Comparison of ENCODE assay signal across 18 cellular contexts in the genomic region with DNA sequence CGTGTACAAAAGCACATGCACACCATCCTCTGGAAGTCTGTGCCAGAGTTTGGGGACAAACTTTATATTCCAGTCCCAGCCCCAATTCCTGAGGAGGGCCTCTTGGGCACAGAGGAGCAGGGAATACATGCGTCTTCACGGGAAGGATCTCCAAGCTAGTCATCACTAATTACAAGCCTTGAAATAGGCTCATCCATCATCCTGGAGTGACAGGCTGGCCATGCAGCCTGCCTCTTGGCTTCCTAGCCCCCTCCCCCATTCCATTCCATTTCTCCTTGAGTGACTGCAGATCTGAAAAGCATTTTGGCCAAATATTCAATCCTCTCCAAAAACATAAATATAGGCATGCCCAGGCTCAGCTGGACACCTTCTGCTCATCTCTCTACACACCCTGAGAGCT. TPM values are rescaled to one million over a fixed set of nuclear protein-coding genes. Genes with fewer than 3 reads are reported as not detected.
"Had no signal": no experiment of that assay in that cellular context is flagged by ENCODE, and none has a peak within 500 bp of the region (broad histone marks: within the 10 kb centered on the region; RNA-seq: fewer than 3 reads in every experiment).

No MANE protein-coding gene starts in this region.

- H3K27me3 ChIP-seq: hepatocyte, neutrophil, transverse colon had no signal

- H2AFZ ChIP-seq: hepatocyte had no signal

- H3K4me1 ChIP-seq: transverse colon had no signal

- FAIRE-seq: colon, endothelial cell of umbilical vein, kidney had no signal

- H3K4me3 ChIP-seq: hepatocyte, thoracic aorta, transverse colon had no signal

- H3K27ac ChIP-seq: hepatocyte, neutrophil, thoracic aorta, transverse colon had no signal

- H3K79me2 ChIP-seq: hepatocyte had no signal

- DNase-seq: erythroblast; foreskin melanocyte; head of caudate nucleus; kidney; left cardiac atrium; naive thymus-derived CD4-positive, alpha-beta T cell; stimulated activated CD4-positive, alpha-beta T cell treated with anti-CD3 and anti-CD28 coated beads, Interleukin-2, amount 100 ng/mL, for 24 hours; stimulated activated CD4-positive, alpha-beta T cell treated with anti-CD3 and anti-CD28 coated beads, Interleukin-4, amount 100 ng/mL, for 4 hours; stimulated activated naive B cell treated with anti-CD40 and anti-IgM and Interleukin-4, amounts not matched to agents 10 μg/mL and 1 μg/mL and 100 μg/mL, for 72 hours; stimulated activated naive CD8-positive, alpha-beta T cell treated with anti-CD3 and anti-CD28 coated beads, Interleukin-15, amount 100 ng/mL, for 72 hours; transverse colon had no signal

- ATAC-seq: left cardiac atrium; naive thymus-derived CD4-positive, alpha-beta T cell; sciatic nerve; stimulated activated naive B cell treated with anti-CD40 and anti-IgM and Interleukin-4, amounts not matched to agents 10 μg/mL and 1 μg/mL and 100 μg/mL, for 72 hours; stimulated activated naive CD8-positive, alpha-beta T cell treated with anti-CD3 and anti-CD28 coated beads, Interleukin-15, amount 100 ng/mL, for 72 hours had no signal

- H3K9me3 ChIP-seq: neutrophil, thoracic aorta had no signal

- H3K36me3 ChIP-seq: neutrophil, transverse colon had no signal

- H3K4me2 ChIP-seq: hepatocyte had no signal

RNA-seq across cellular contexts. Expression of gene SERPING1, which starts 24.8 kb away (rescaled TPM):
- total RNA-seq: endothelial cell of umbilical vein, pulmonary artery endothelial cell had no signal
- polyA plus RNA-seq: naive thymus-derived CD4-positive, alpha-beta T cell had no signal
